Comparison of ENCODE assay signal across 8 cellular contexts in genomic region chr1:206684478-206685255, GRCh38. TPM values are rescaled to one million over a fixed set of nuclear protein-coding genes. Genes with fewer than 3 reads are reported as not detected.
DNase-seq lines count a peak whose midpoint lies in the region; ATAC-seq and TF ChIP-seq lines count a peak whose summit lies in the region.

Gene MAPKAPK2, plus strand, starts transcription at chr1:206684905. Its CDS starts 325 bp downstream, at chr1:206685230.

- ATAC-seq in GM19455 (IDR thresholded peaks at IDR 0.05; ENCODE audit: unreplicated experiment): peak; percentile 51

- 0 to 3% (median 1%) methylated on average over 14 to 69 of the region's 71 CpGs for WGBS in adrenal gland, 4 donors
- WGBS in prostate gland: 2% methylated on average over 27 of the region's 71 CpGs

- H3K36me3 ChIP-seq in adrenal gland (replicated peaks in 1 of 2) (no peaks in the 10 kb centered on the region), left ventricle myocardium inferior (no peaks in the 10 kb centered on the region), prostate gland (no peaks in the 10 kb centered on the region)

- H3K4me1 ChIP-seq in adrenal gland (replicated peaks in 1 of 2): peaks cover 25 to 37% of the 10 kb centered on the region in 2 donors
- peaks cover 59% of the 10 kb centered on the region for H3K4me1 ChIP-seq in left ventricle myocardium inferior
- no peaks in the 10 kb centered on the region for H3K4me1 ChIP-seq in prostate gland (replicated peaks)

- intact Hi-C loops in T-helper 1 cell treated with Interleukin-12 subunit alpha and Interleukin-12 subunit beta and Interleukin-4 antibody, amounts not matched to agents 30 ng/mL and 1 ng/mL, for 36 hours (cut with micrococcal nuclease): loop anchor here (2.0 to 10.0 kb wide), 4 partner anchors 122 to 1140 kb away; partner anchors contain the start of genes PFKFB2, RASSF5 and YOD1
- intact Hi-C loops in adrenal gland (cut with DNase I): loop anchor here in 1 of 2 donors (5.0 kb wide), 1 partner anchor 38 kb away; no protein-coding TSS in a partner anchor
- intact Hi-C loops in left ventricle myocardium inferior (cut with micrococcal nuclease): no loop called here
- intact Hi-C loops in prostate gland (cut with DNase I): loop anchor here (5.0 kb wide), 1 partner anchor 38 kb away; no protein-coding TSS in a partner anchor

- peak in 1 of 2 donors; percentile 47 for TF ChIP-seq POLR2A in adrenal gland (IDR thresholded peaks at IDR 0.05)
- TF ChIP-seq POLR2A in prostate gland (IDR thresholded peaks at IDR 0.05): peak; percentile 54

- DNase-seq in CD1c-positive myeloid dendritic cell (ENCODE audit: extremely low spot score): peak; percentile 88
- DNase-seq in LHCN-M2 (ENCODE audit: low read depth): peak; percentile 56
- DNase-seq in adrenal gland: peak; percentile 69 to 88 (median 84)
- peak; percentile 86 for DNase-seq in left ventricle myocardium inferior
- DNase-seq in prostate gland (ENCODE audit: low spot score): peak; percentile 80
- peak; percentile 80 for DNase-seq in ureter (ENCODE audit: low spot score)

- TF ChIP-seq CTCF in adrenal gland (IDR thresholded peaks at IDR 0.05) (no peak), left ventricle myocardium inferior (IDR thresholded peaks at IDR 0.05; ENCODE audit: borderline replicate concordance) (no peak), prostate gland (IDR thresholded peaks at IDR 0.05) (no peak)

- H3K27me3 ChIP-seq in adrenal gland (no peaks in the 10 kb centered on the region), left ventricle myocardium inferior (ENCODE audit: low read depth) (no peaks in the 10 kb centered on the region), prostate gland (replicated peaks; ENCODE audit: insufficient read depth) (no peaks in the 10 kb centered on the region)

- H3K4me3 ChIP-seq in adrenal gland: peak within 1 kb of the TSS; percentile 21 to 98 (median 84)
- H3K4me3 ChIP-seq in left ventricle myocardium inferior: peak within 1 kb of the TSS; percentile 85
- peak within 1 kb of the TSS; percentile 66 to 87 for H3K4me3 ChIP-seq in prostate gland

- H3K27ac ChIP-seq in adrenal gland: peak within 1 kb of the TSS; percentile 93 to 100 (median 95)
- peak within 1 kb of the TSS; percentile 97 for H3K27ac ChIP-seq in left ventricle myocardium inferior (replicated peaks)
- peak within 1 kb of the TSS; percentile 92 for H3K27ac ChIP-seq in prostate gland

- H3K9me3 ChIP-seq in adrenal gland (replicated peaks in 1 of 3) (no peaks in the 10 kb centered on the region), left ventricle myocardium inferior (replicated peaks) (no peaks in the 10 kb centered on the region), prostate gland (no peaks in the 10 kb centered on the region)

RNA-seq across cellular contexts. Expression of gene MAPKAPK2, which starts in this region (rescaled TPM):
- total RNA-seq in LHCN-M2 (2014; rRNA removed) (41.7 and 49.4 TPM in 2 replicates), adrenal gland (100 to 1,000 TPM in 4 of 8 donors, 10 to 100 TPM in 4; 40.7 to 129 (median 96.0) TPM), left ventricle myocardium inferior (215 TPM), prostate gland (10 to 100 TPM; 27.1 to 67.0 TPM), ureter (69.8 TPM)
- 68.7 TPM for polyA plus RNA-seq in LHCN-M2 (2012)
- total RNA-seq in T-helper 1 cell treated with Interleukin-12 subunit alpha and Interleukin-12 subunit beta and Interleukin-4 antibody, amounts not matched to agents 30 ng/mL and 1 ng/mL, for 36 hours: 98.5 and 100 TPM in 2 replicates
- polyA plus RNA-seq in adrenal gland: 10 to 100 TPM; 66.6 to 80.7 (median 71.6) TPM

Comparison
In these comparisons a context has a peak if more than half of its experiments do, and no peak if none do; other contexts are left out.
1. Peak in every context shown above with its lines: DNase-seq, ATAC-seq, H3K4me3 ChIP-seq and H3K27ac ChIP-seq.